Comparison of ENCODE assay signal across 8 cellular contexts in the genomic region with DNA sequence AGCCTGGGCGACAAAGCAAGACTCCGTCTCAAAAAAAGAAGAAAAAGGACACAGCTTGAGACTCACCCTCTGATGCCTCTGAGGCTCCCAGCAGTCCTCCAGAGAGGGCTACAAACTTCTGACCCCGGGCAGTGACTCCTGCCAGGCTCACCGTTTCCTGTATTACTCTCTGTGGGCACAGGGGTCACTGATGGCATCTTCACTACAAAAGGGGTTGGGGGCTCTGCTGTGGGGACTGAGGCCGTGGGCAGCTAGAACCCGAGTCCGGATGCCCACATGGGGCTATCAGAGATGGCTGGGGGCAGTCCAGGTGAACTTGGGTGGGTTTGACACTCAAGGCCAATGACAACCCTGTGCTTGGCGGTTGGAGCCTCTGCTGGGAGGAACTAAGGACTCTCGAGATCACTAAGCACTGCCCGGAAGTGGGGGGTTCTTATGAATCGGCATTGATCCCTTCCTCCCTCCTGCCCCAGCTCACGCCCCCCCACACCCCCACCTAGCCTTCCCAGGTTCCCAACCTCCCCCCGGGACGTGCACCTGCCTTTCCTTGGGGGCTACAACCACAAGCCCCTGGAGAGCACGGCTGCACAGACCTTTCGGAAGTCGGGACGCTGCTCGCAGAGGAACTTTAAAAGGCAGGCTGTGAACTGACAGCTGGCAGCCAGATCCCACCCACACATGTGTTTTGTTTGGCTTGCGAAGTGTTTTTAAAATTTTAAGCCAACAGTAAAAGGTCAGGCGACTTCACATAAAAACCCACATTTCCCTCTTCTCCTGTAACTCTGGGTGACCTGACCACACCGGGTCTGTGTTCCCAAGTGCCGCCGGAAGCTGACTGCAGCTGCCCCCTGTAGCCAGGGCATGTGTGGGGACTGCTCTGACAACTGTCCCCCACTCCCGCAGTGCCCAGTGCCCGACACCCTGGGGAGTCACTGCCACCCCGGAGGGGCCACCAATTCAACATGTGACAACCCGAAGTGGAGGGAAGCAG. TPM values are rescaled to one million over a fixed set of nuclear protein-coding genes. Genes with fewer than 3 reads are reported as not detected.
DNase-seq lines count a peak whose midpoint lies in the region; ATAC-seq lines count a peak whose summit lies in the region.

No MANE protein-coding gene starts in this region.

- H3K36me3 Mint-ChIP-seq in activated CD4-positive, alpha-beta T cell treated with anti-CD3 and anti-CD28 coated beads for 36 hours (ENCODE audit: low read depth) = peaks cover 14% of the 10 kb centered on the region
- peaks cover 10% of the 10 kb centered on the region for H3K36me3 Mint-ChIP-seq in T-helper 17 cell (ENCODE audit: low read depth)
- H3K36me3 Mint-ChIP-seq in stimulated activated naive B cell treated with anti-CD40 and anti-IgM and Interleukin-4, amounts not matched to agents 10 μg/mL and 1 μg/mL and 100 μg/mL, for 72 hours = peaks cover 0 to 4% of the 10 kb centered on the region in 2 donors

- POLR2A ChIA-PET in activated CD4-positive, alpha-beta T cell treated with anti-CD3 and anti-CD28 coated beads for 36 hours (lab: Charles Lee) = interaction anchor here (0.6 kb wide), 1 partner anchor 9 kb away, joined by 3 read pairs; no protein-coding TSS in a partner anchor

- H3K4me1 Mint-ChIP-seq in activated CD4-positive, alpha-beta T cell treated with anti-CD3 and anti-CD28 coated beads for 36 hours = peaks cover 72% of the 10 kb centered on the region
- peaks cover 63% of the 10 kb centered on the region for H3K4me1 Mint-ChIP-seq in T-helper 17 cell
- H3K4me1 Mint-ChIP-seq in stimulated activated naive B cell treated with anti-CD40 and anti-IgM and Interleukin-4, amounts not matched to agents 10 μg/mL and 1 μg/mL and 100 μg/mL, for 72 hours = peaks cover 47 to 64% of the 10 kb centered on the region in 2 donors

- H3K9me3 ChIP-seq in T-helper 17 cell (ENCODE audit: control insufficient read depth, low read length, poor library complexity, severe bottlenecking) = no peaks in the 10 kb centered on the region

- intact Hi-C loops in activated CD4-positive, alpha-beta T cell treated with anti-CD3 and anti-CD28 coated beads for 36 hours (cut with DNase I, micrococcal nuclease) = no loop called here

- ATAC-seq in activated CD4-positive, alpha-beta T cell treated with anti-CD3 and anti-CD28 coated beads for 36 hours = no peak
- no peak for ATAC-seq in T-helper 17 cell
- peak; percentile 70 to 72 for ATAC-seq in stimulated activated naive B cell treated with anti-CD40 and anti-IgM and Interleukin-4, amounts not matched to agents 10 μg/mL and 1 μg/mL and 100 μg/mL, for 72 hours (replicated peaks)

- H3K27me3 Mint-ChIP-seq in activated CD4-positive, alpha-beta T cell treated with anti-CD3 and anti-CD28 coated beads for 36 hours = no peaks in the 10 kb centered on the region
- H3K27me3 Mint-ChIP-seq in T-helper 17 cell = no peaks in the 10 kb centered on the region
- H3K27me3 Mint-ChIP-seq in stimulated activated naive B cell treated with anti-CD40 and anti-IgM and Interleukin-4, amounts not matched to agents 10 μg/mL and 1 μg/mL and 100 μg/mL, for 72 hours = no peaks in the 10 kb centered on the region

- peak overlapping the region; percentile 58 for H3K27ac Mint-ChIP-seq in activated CD4-positive, alpha-beta T cell treated with anti-CD3 and anti-CD28 coated beads for 36 hours
- H3K27ac Mint-ChIP-seq in T-helper 17 cell = peak overlapping the region; percentile 100
- H3K27ac Mint-ChIP-seq in stimulated activated naive B cell treated with anti-CD40 and anti-IgM and Interleukin-4, amounts not matched to agents 10 μg/mL and 1 μg/mL and 100 μg/mL, for 72 hours = peak overlapping the region; percentile 94

- no peak for DNase-seq in activated CD4-positive, alpha-beta T cell treated with anti-CD3 and anti-CD28 coated beads for 36 hours
- no peak for DNase-seq in activated CD4-positive, alpha-beta T cell treated with anti-CD3 and anti-CD28 coated beads for 48 hours
- DNase-seq in T-helper 17 cell (no peak), globus pallidus (ENCODE audit: low spot score) (peak; percentile 47), HT-29 (ENCODE audit: low spot score) (no peak), NCI-H187 treated with DMSO at 0.1 percent for 48 hours (lab: John Stamatoyannopoulos, UW) (no peak), COR-L47 (lab: John Stamatoyannopoulos, UW) (no peak)
- DNase-seq in stimulated activated naive B cell treated with anti-CD40 and anti-IgM and Interleukin-4, amounts not matched to agents 10 μg/mL and 1 μg/mL and 100 μg/mL, for 72 hours = peak; percentile 58

- no peak overlapping the region for H3K4me3 Mint-ChIP-seq in activated CD4-positive, alpha-beta T cell treated with anti-CD3 and anti-CD28 coated beads for 36 hours
- peak overlapping the region; percentile 92 for H3K4me3 Mint-ChIP-seq in T-helper 17 cell
- peak overlapping the region; percentile 78 to 84 for H3K4me3 Mint-ChIP-seq in stimulated activated naive B cell treated with anti-CD40 and anti-IgM and Interleukin-4, amounts not matched to agents 10 μg/mL and 1 μg/mL and 100 μg/mL, for 72 hours

- CTCF ChIA-PET in activated CD4-positive, alpha-beta T cell treated with anti-CD3 and anti-CD28 coated beads for 36 hours (lab: Charles Lee) = interaction anchor here (1.0 kb wide), 1 partner anchor 10 kb away, joined by 3 read pairs; no protein-coding TSS in a partner anchor

- no peaks in the 10 kb centered on the region for H3K9me3 Mint-ChIP-seq in activated CD4-positive, alpha-beta T cell treated with anti-CD3 and anti-CD28 coated beads for 36 hours (ENCODE audit: low read depth)
- no peaks in the 10 kb centered on the region for H3K9me3 Mint-ChIP-seq in stimulated activated naive B cell treated with anti-CD40 and anti-IgM and Interleukin-4, amounts not matched to agents 10 μg/mL and 1 μg/mL and 100 μg/mL, for 72 hours

RNA-seq across cellular contexts. Expression of a gene that starts 5.0 kb away (rescaled TPM):
- 10 to 100 TPM; 65.1 to 78.6 TPM for total RNA-seq in activated CD4-positive, alpha-beta T cell treated with anti-CD3 and anti-CD28 coated beads for 36 hours
- 100 to 1,000 TPM; 150 to 236 TPM for total RNA-seq in T-helper 17 cell
- total RNA-seq in HT-29 (2014; rRNA removed; shearing (Covaris generic)) = 95.0 and 102 TPM in 2 replicates

RNA-seq across cellular contexts. Expression of a gene that starts 37.7 kb away (rescaled TPM):
- total RNA-seq in activated CD4-positive, alpha-beta T cell treated with anti-CD3 and anti-CD28 coated beads for 36 hours = 1 to 10 TPM; 3.8 to 4.8 TPM
- total RNA-seq in T-helper 17 cell = 1 to 10 TPM; 2.2 to 2.3 TPM
- total RNA-seq in HT-29 (2014; rRNA removed; shearing (Covaris generic)) = not detected in 2 replicates

Comparison
In these comparisons a context has a peak if more than half of its experiments do, and no peak if none do; other contexts are left out.
1. ATAC-seq: peak in stimulated activated naive B cell treated with anti-CD40 and anti-IgM and Interleukin-4, amounts not matched to agents 10 μg/mL and 1 μg/mL and 100 μg/mL, for 72 hours (2 of 2); none in activated CD4-positive, alpha-beta T cell treated with anti-CD3 and anti-CD28 coated beads for 36 hours (single experiment) and T-helper 17 cell (single experiment).
2. DNase-seq: peak in globus pallidus (single experiment) and stimulated activated naive B cell treated with anti-CD40 and anti-IgM and Interleukin-4, amounts not matched to agents 10 μg/mL and 1 μg/mL and 100 μg/mL, for 72 hours (single experiment); none in activated CD4-positive, alpha-beta T cell treated with anti-CD3 and anti-CD28 coated beads for 36 hours (single experiment), activated CD4-positive, alpha-beta T cell treated with anti-CD3 and anti-CD28 coated beads for 48 hours (single experiment), T-helper 17 cell (0 of 3), HT-29 (single experiment), NCI-H187 treated with DMSO at 0.1 percent for 48 hours (single experiment) and COR-L47 (single experiment).
3. Peak in every context shown above with its lines, with median percentiles within 50 percentile points of each other: H3K27ac Mint-ChIP-seq.